11 cellular contexts compared by ENCODE assay signal in genomic region chr6:143098054-143098673, GRCh38. TPM values are rescaled to one million over a fixed set of nuclear protein-coding genes. Genes with fewer than 3 reads are reported as not detected.
DNase-seq lines count a peak whose midpoint lies in the region; ATAC-seq and TF ChIP-seq lines count a peak whose summit lies in the region.
"Had no signal": no experiment of that assay in that cellular context is flagged by ENCODE, and none has a peak within 500 bp of the region (broad histone marks: within the 10 kb centered on the region; RNA-seq: fewer than 3 reads in every experiment).

No MANE protein-coding gene starts in this region.

- no peak for TF ChIP-seq CTCF in WERI-Rb-1 (IDR thresholded peaks at IDR 0.05; ENCODE audit: low read depth, low read length)

- H3K9ac ChIP-seq in BLaER1 treated with 17β-estradiol and CSF1 and Interleukin-3, amounts not matched to agents 10 nM and 100 nM, result peak overlapping the region in 3 of 11 experiments; percentile 3 to 22 (median 11); a peak in 2 of 22 replicates

- no peaks in the 10 kb centered on the region for H3K4me1 Mint-ChIP-seq in T-helper 17 cell
- H3K4me1 Mint-ChIP-seq in activated T-cell treated with anti-CD3 and anti-CD28 coated beads, Interleukin-2, amount 50 U/mL, for 72 hours (ENCODE audit: low read depth), result peaks cover 6% of the 10 kb centered on the region

- DNase-seq in T-helper 17 cell (no peak), SHP77 treated with DMSO at 0.1 percent for 48 hours (lab: John Stamatoyannopoulos, UW) (no peak), WERI-Rb-1 (no peak), H7 (no peak)
- no peak for DNase-seq in activated T-cell treated with anti-CD3 and anti-CD28 coated beads, Interleukin-2, amount 50 U/mL, for 72 hours
- DNase-seq: psoas muscle had no signal

- no peaks in the 10 kb centered on the region for H3K9me3 Mint-ChIP-seq in activated T-cell treated with anti-CD3 and anti-CD28 coated beads, Interleukin-2, amount 50 U/mL, for 72 hours
- H3K9me3 Mint-ChIP-seq: activated naive CD4-positive, alpha-beta T cell treated with anti-CD3 and anti-CD28 coated beads, Interleukin-2, amount 50 U/mL, for 24 hours had no signal

- H3K4me2 ChIP-seq in BLaER1 treated with 17β-estradiol and CSF1 and Interleukin-3, amounts not matched to agents 10 nM and 100 nM, result peak overlapping the region; percentile 35 to 84 (median 52)

- peak overlapping the region in 3 of 10 experiments; percentile 25 to 35 (median 27); a peak in 3 of 20 replicates for H3K4me3 ChIP-seq in BLaER1 treated with 17β-estradiol and CSF1 and Interleukin-3, amounts not matched to agents 10 nM and 100 nM
- H3K4me3 ChIP-seq in WERI-Rb-1 (ENCODE audit: low read depth, low read length), result no peak overlapping the region
- H3K4me3 ChIP-seq in H7 (ENCODE audit: insufficient read depth, low read depth, low read length), result no peak overlapping the region
- H3K4me3 ChIP-seq: psoas muscle had no signal

- no peaks in the 10 kb centered on the region for H3K9me3 ChIP-seq in BLaER1 treated with 17β-estradiol and CSF1 and Interleukin-3, amounts not matched to agents 10 nM and 100 nM (replicated peaks in 1 of 11)
- no peaks in the 10 kb centered on the region for H3K9me3 ChIP-seq in T-helper 17 cell (ENCODE audit: control insufficient read depth, low read length, poor library complexity, severe bottlenecking)
- H3K9me3 ChIP-seq in WERI-Rb-1 (ENCODE audit: severe bottlenecking), result no peaks in the 10 kb centered on the region
- H3K9me3 ChIP-seq: psoas muscle had no signal

- H3K27me3 ChIP-seq in BLaER1 treated with 17β-estradiol and CSF1 and Interleukin-3, amounts not matched to agents 10 nM and 100 nM, result no peaks in the 10 kb centered on the region
- no peaks in the 10 kb centered on the region for H3K27me3 ChIP-seq in WERI-Rb-1 (ENCODE audit: insufficient read depth, low read depth, severe bottlenecking)
- H3K27me3 ChIP-seq in H7 (ENCODE audit: control insufficient read depth, insufficient read depth, low read length), result no peaks in the 10 kb centered on the region

- peaks cover 2% of the 10 kb centered on the region for H3K36me3 Mint-ChIP-seq in T-helper 17 cell (ENCODE audit: low read depth)
- H3K36me3 Mint-ChIP-seq in activated T-cell treated with anti-CD3 and anti-CD28 coated beads, Interleukin-2, amount 50 U/mL, for 72 hours (ENCODE audit: insufficient read depth in 2 of 2), result peaks cover 0 to 2% of the 10 kb centered on the region in 2 donors

- peak; percentile 94 for ATAC-seq in GM19328 (IDR thresholded peaks at IDR 0.05; ENCODE audit: unreplicated experiment)
- ATAC-seq in HG03064 (IDR thresholded peaks at IDR 0.05; ENCODE audit: low read depth, unreplicated experiment), result peak; percentile 81
- ATAC-seq in T-helper 17 cell, result peak; percentile 74
- ATAC-seq in activated T-cell treated with anti-CD3 and anti-CD28 coated beads, Interleukin-2, amount 50 U/mL, for 72 hours (replicated peaks in 1 of 2), result no peak
- ATAC-seq: psoas muscle, Right ventricle myocardium inferior had no signal

- H3K27ac ChIP-seq in BLaER1 treated with 17β-estradiol and CSF1 and Interleukin-3, amounts not matched to agents 10 nM and 100 nM, result peak overlapping the region in 7 of 11 experiments; percentile 11 to 63 (median 48); a peak in 11 of 22 replicates
- no peak overlapping the region for H3K27ac ChIP-seq in WERI-Rb-1
- H3K27ac ChIP-seq: psoas muscle had no signal

- no peaks in the 10 kb centered on the region for H4K20me1 ChIP-seq in BLaER1 treated with 17β-estradiol and CSF1 and Interleukin-3, amounts not matched to agents 10 nM and 100 nM

- H3K27ac Mint-ChIP-seq in T-helper 17 cell, result no peak overlapping the region
- no peak overlapping the region for H3K27ac Mint-ChIP-seq in activated T-cell treated with anti-CD3 and anti-CD28 coated beads, Interleukin-2, amount 50 U/mL, for 72 hours
- H3K27ac Mint-ChIP-seq: activated naive CD4-positive, alpha-beta T cell treated with anti-CD3 and anti-CD28 coated beads, Interleukin-2, amount 50 U/mL, for 24 hours had no signal

- no peaks in the 10 kb centered on the region for H3K36me3 ChIP-seq in BLaER1 treated with 17β-estradiol and CSF1 and Interleukin-3, amounts not matched to agents 10 nM and 100 nM
- no peaks in the 10 kb centered on the region for H3K36me3 ChIP-seq in WERI-Rb-1
- H3K36me3 ChIP-seq in H7 (replicated peaks; ENCODE audit: control insufficient read depth, insufficient read depth, low read length), result no peaks in the 10 kb centered on the region

- no peaks in the 10 kb centered on the region for H3K27me3 Mint-ChIP-seq in T-helper 17 cell
- H3K27me3 Mint-ChIP-seq in activated T-cell treated with anti-CD3 and anti-CD28 coated beads, Interleukin-2, amount 50 U/mL, for 72 hours (ENCODE audit: low read depth), result no peaks in the 10 kb centered on the region
- H3K27me3 Mint-ChIP-seq: activated naive CD4-positive, alpha-beta T cell treated with anti-CD3 and anti-CD28 coated beads, Interleukin-2, amount 50 U/mL, for 24 hours had no signal

- H3K4me3 Mint-ChIP-seq in T-helper 17 cell, result no peak overlapping the region
- H3K4me3 Mint-ChIP-seq in activated T-cell treated with anti-CD3 and anti-CD28 coated beads, Interleukin-2, amount 50 U/mL, for 72 hours, result no peak overlapping the region
- H3K4me3 Mint-ChIP-seq: activated naive CD4-positive, alpha-beta T cell treated with anti-CD3 and anti-CD28 coated beads, Interleukin-2, amount 50 U/mL, for 24 hours had no signal

- peaks cover 12 to 34% (median 17%) of the 10 kb centered on the region in 10 experiments for H3K4me1 ChIP-seq in BLaER1 treated with 17β-estradiol and CSF1 and Interleukin-3, amounts not matched to agents 10 nM and 100 nM
- H3K4me1 ChIP-seq: psoas muscle had no signal

RNA-seq across cellular contexts. Expression of gene AIG1, which starts 37.5 kb away (rescaled TPM):
- 10 to 100 TPM in 1 of 2 donors, 1 to 10 TPM in 1; 7.9 to 16.5 TPM for total RNA-seq in T-helper 17 cell
- total RNA-seq in H7 (2014; rRNA removed; shearing (Covaris generic)), result 18.3 and 18.6 TPM in 2 replicates
- 10 to 100 TPM; 23.8 to 28.2 TPM for total RNA-seq in activated T-cell treated with anti-CD3 and anti-CD28 coated beads, Interleukin-2, amount 50 U/mL, for 72 hours

Comparison
In these comparisons a context has a peak if more than half of its experiments do, and no peak if none do; other contexts are left out.
1. ATAC-seq: peak in GM19328 (single experiment), HG03064 (single experiment) and T-helper 17 cell (single experiment); none in activated T-cell treated with anti-CD3 and anti-CD28 coated beads, Interleukin-2, amount 50 U/mL, for 72 hours (0 of 2).